In genomic region chr10:327889-328809, GRCh38 we compare ENCODE assay signal across 22 cellular contexts.
A peak's percentile ranks its signal among the peaks of the same experiment; 100 is the strongest.
DNase-seq lines count a peak whose midpoint lies in the region; ATAC-seq, FAIRE-seq and TF ChIP-seq lines count a peak whose summit lies in the region.
"Had no signal": no experiment of that assay in that cellular context is flagged by ENCODE, and none has a peak within 500 bp of the region (broad histone marks: within the 10 kb centered on the region; RNA-seq: fewer than 3 reads in every experiment).

No MANE protein-coding gene starts in this region.

- H3K4me3 ChIP-seq in HepG2 (replicated peaks in 1 of 3; ENCODE audit: insufficient read depth in 1 of 3, low read depth in 2 of 3, low read length in 3 of 3) (no peak overlapping the region), right lobe of liver (peak overlapping the region in 1 of 3 donors; percentile 48), RWPE2 (ENCODE audit: severe bottlenecking) (no peak overlapping the region), keratinocyte (ENCODE audit: control insufficient read depth in 2 of 3, extremely low read depth in 1 of 3, insufficient read depth in 2 of 3, low read depth in 1 of 3, low read length in 3 of 3) (no peak overlapping the region), osteoblast (ENCODE audit: insufficient read depth, low read length) (no peak overlapping the region)
- H3K4me3 ChIP-seq: HAP-1, neural progenitor cell, smooth muscle cell had no signal

- dilution Hi-C loops in keratinocyte (cut with MboI; ENCODE audit: extremely low pct_ligation_motif_present, low sequenced_read_pairs): no loop called here

- whole genome bisulfite sequencing in HepG2 (ENCODE audit: low lambda C conversion rate): 95% methylated on average over 22 of the region's 22 CpGs
- 86% methylated on average over 14 of the region's 22 CpGs for WGBS in right lobe of liver (ENCODE audit: insufficient coverage, low coverage, low lambda C conversion rate, missing lambda C conversion rate)

- FAIRE-seq in HepG2 (lab: Jason Lieb, UNC): no peak
- FAIRE-seq in keratinocyte (lab: Jason Lieb, UNC): no peak
- FAIRE-seq: urothelium cell line had no signal

- CTCF ChIA-PET in HepG2 (lab: Yijun Ruan, JAX; ENCODE audit: low intra/inter-chr PET ratio, low total read pairs): no interaction called here

- no peaks in the 10 kb centered on the region for H3K9me3 ChIP-seq in HepG2 (ENCODE audit: low read length)
- no peaks in the 10 kb centered on the region for H3K9me3 ChIP-seq in right lobe of liver
- peaks cover 3% of the 10 kb centered on the region for H3K9me3 ChIP-seq in RWPE2 (ENCODE audit: severe bottlenecking)
- no peaks in the 10 kb centered on the region for H3K9me3 ChIP-seq in keratinocyte (ENCODE audit: control insufficient read depth, low read depth, low read length)
- H3K9me3 ChIP-seq in osteoblast (ENCODE audit: low read depth, low read length): no peaks in the 10 kb centered on the region
- H3K9me3 ChIP-seq: HAP-1, suprapubic skin had no signal

- TF ChIP-seq RAD21 in HepG2 (CRISPR knock-in tag; IDR thresholded peaks at IDR 0.05): no peak

- in situ Hi-C loops in HepG2 (cut with HindIII; ENCODE audit: extremely low pct_ligation_motif_present, low pct_unique_long_range_greater_than_20kb): no loop called here

- no peaks in the 10 kb centered on the region for H3K9me1 ChIP-seq in keratinocyte (ENCODE audit: control insufficient read depth, extremely low read depth, insufficient read depth, low read length)

- H3K4me1 ChIP-seq in HepG2 (ENCODE audit: insufficient read depth, low read length): peaks cover 32% of the 10 kb centered on the region
- peaks cover 0 to 14% (median 1%) of the 10 kb centered on the region in 4 donors for H3K4me1 ChIP-seq in right lobe of liver
- H3K4me1 ChIP-seq in RWPE2 (ENCODE audit: insufficient read depth, poor library complexity, severe bottlenecking): peaks cover 30% of the 10 kb centered on the region
- peaks cover 35% of the 10 kb centered on the region for H3K4me1 ChIP-seq in keratinocyte (ENCODE audit: control insufficient read depth, extremely low read depth, insufficient read depth, low read length)
- peaks cover 26% of the 10 kb centered on the region for H3K4me1 ChIP-seq in osteoblast (ENCODE audit: insufficient read depth, low read length)

- H3K9ac ChIP-seq in HepG2 (ENCODE audit: insufficient read depth, low read depth, low read length): no peak overlapping the region
- H3K9ac ChIP-seq in keratinocyte (ENCODE audit: control insufficient read depth, extremely low read depth, insufficient read depth, low read length): peak overlapping the region; percentile 19
- H3K9ac ChIP-seq: neural progenitor cell had no signal

- H3K79me2 ChIP-seq in HepG2 (ENCODE audit: insufficient read depth, low read length) (no peaks in the 10 kb centered on the region), keratinocyte (ENCODE audit: control insufficient read depth, insufficient read depth, low read length) (no peaks in the 10 kb centered on the region), osteoblast (ENCODE audit: insufficient read depth, low read length) (no peaks in the 10 kb centered on the region)

- DNase-seq in HepG2 (ENCODE audit: low spot score) (no peak), right lobe of liver (no peak), RWPE2 (ENCODE audit: low spot score) (no peak), keratinocyte (ENCODE audit: low read depth, low spot score) (no peak), osteoblast (ENCODE audit: insufficient read length, low spot score, missing footprints) (no peak), inferior parietal cortex (ENCODE audit: extremely low spot score) (no peak), NCI-H146 (lab: John Stamatoyannopoulos, UW) (no peak)
- DNase-seq: activated CD4-positive, alpha-beta T cell treated with anti-CD3 and anti-CD28 coated beads, Interleukin-2, amount 50 U/mL, for 4 hours; amniotic stem cell; NCI-H1092; NCI-H187 treated with DMSO at 0.1 percent for 48 hours; NCI-H2171 treated with DMSO at 0.1 percent for 48 hours; NCI-H510A; RPMI8226; stimulated activated naive CD4-positive, alpha-beta T cell had no signal

- TF ChIP-seq EP300 in HepG2 (IDR thresholded peaks at IDR 0.05; ENCODE audit: low read depth in 2 of 2, low read length in 2 of 2) (no peak), HepG2 (CRISPR knock-in tag; IDR thresholded peaks at IDR 0.05; ENCODE audit: borderline replicate concordance) (no peak)

- no peak overlapping the region for H2AFZ ChIP-seq in HepG2 (ENCODE audit: low read length)
- peak overlapping the region; percentile 65 for H2AFZ ChIP-seq in keratinocyte (ENCODE audit: control insufficient read depth, low read length)
- no peak overlapping the region for H2AFZ ChIP-seq in osteoblast (ENCODE audit: low read length)
- H2AFZ ChIP-seq: neural progenitor cell had no signal

- H3K4me2 ChIP-seq in HepG2 (ENCODE audit: low read depth, low read length) (no peak overlapping the region), keratinocyte (ENCODE audit: control insufficient read depth, extremely low read depth, insufficient read depth, low read depth, low read length) (peak overlapping the region; percentile 54), osteoblast (ENCODE audit: insufficient read depth, low read length) (no peak overlapping the region)
- H3K4me2 ChIP-seq: neural progenitor cell had no signal

- TF ChIP-seq POLR2A in HepG2 (IDR thresholded peaks at IDR 0.05; ENCODE audit: insufficient read depth in 1 of 2, low read depth in 2 of 2, low read length in 2 of 2) (no peak), right lobe of liver (IDR thresholded peaks at IDR 0.05) (no peak)

- ATAC-seq in HepG2 (no peak), right lobe of liver (no peak), RWPE2 (ENCODE audit: low read depth) (no peak), GM18498 (IDR thresholded peaks at IDR 0.05; ENCODE audit: unreplicated experiment) (no peak)
- ATAC-seq: activated CD4-positive, CD25-positive, alpha-beta regulatory T cell treated with anti-CD3 and anti-CD28 coated beads, Interleukin-2, amount 50 U/mL, for 24 hours had no signal

- intact Hi-C loops in HepG2 (cut with micrococcal nuclease; ENCODE audit: unreplicated experiment): no loop called here
- intact Hi-C loops in right lobe of liver (cut with DNase I): no loop called here

- TF ChIP-seq CTCF in HepG2 (CRISPR knock-in tag; IDR thresholded peaks at IDR 0.05) (no peak), right lobe of liver (IDR thresholded peaks at IDR 0.05) (no peak), RWPE2 (IDR thresholded peaks at IDR 0.05; ENCODE audit: poor library complexity, severe bottlenecking) (no peak), keratinocyte (optimal IDR thresholded peaks at IDR 0.05 in 1 of 3, IDR thresholded peaks at IDR 0.05 in 1 of 3, conservative IDR thresholded peaks at IDR 0.05 in 1 of 3; ENCODE audit: extremely low read depth in 1 of 3, insufficient read depth in 2 of 3, low read length in 3 of 3) (no peak), osteoblast (IDR thresholded peaks at IDR 0.05; ENCODE audit: extremely low read depth, low read depth, low read length) (no peak)

- H4K20me1 ChIP-seq in HepG2 (ENCODE audit: insufficient read depth, low read length) (no peaks in the 10 kb centered on the region), keratinocyte (ENCODE audit: control insufficient read depth, extremely low read depth, insufficient read depth, low read length) (no peaks in the 10 kb centered on the region), osteoblast (ENCODE audit: insufficient read depth, low read length) (no peaks in the 10 kb centered on the region)

- no TSS peak for BruUV-seq in HepG2 (replicated peaks; lab: Mats Ljungman, UMichigan)

- H3K27me3 ChIP-seq in HepG2 (ENCODE audit: control insufficient read depth in 1 of 2, insufficient read depth in 2 of 2, low read length in 2 of 2): no peaks in the 10 kb centered on the region; a peak in 1 of 5 replicates
- no peaks in the 10 kb centered on the region for H3K27me3 ChIP-seq in right lobe of liver
- no peaks in the 10 kb centered on the region for H3K27me3 ChIP-seq in RWPE2 (ENCODE audit: insufficient read depth, poor library complexity, severe bottlenecking)
- no peaks in the 10 kb centered on the region for H3K27me3 ChIP-seq in keratinocyte (ENCODE audit: control insufficient read depth, extremely low read depth, insufficient read depth, low read length)
- H3K27me3 ChIP-seq in osteoblast (ENCODE audit: insufficient read depth, low read length): no peaks in the 10 kb centered on the region
- H3K27me3 ChIP-seq: neural progenitor cell, suprapubic skin had no signal

- H3K27ac ChIP-seq in HepG2 (ENCODE audit: extremely low read length, insufficient read depth, low read length) (no peak overlapping the region), right lobe of liver (no peak overlapping the region), RWPE2 (ENCODE audit: poor library complexity, severe bottlenecking) (peak overlapping the region; percentile 91), keratinocyte (ENCODE audit: control insufficient read depth, insufficient read depth, low read length) (peak overlapping the region; percentile 7), osteoblast (ENCODE audit: low read depth, low read length) (no peak overlapping the region)
- H3K27ac ChIP-seq: neural progenitor cell had no signal

- H3K36me3 ChIP-seq in HepG2 (replicated peaks in 1 of 2; ENCODE audit: control insufficient read depth in 1 of 2, insufficient read depth in 2 of 2, low read length in 2 of 2) (no peaks in the 10 kb centered on the region; a peak in 2 of 5 replicates), right lobe of liver (peaks cover 0 to 6% (median 0%) of the 10 kb centered on the region in 4 donors), RWPE2 (ENCODE audit: low read depth) (peaks cover 5% of the 10 kb centered on the region), keratinocyte (ENCODE audit: control insufficient read depth in 2 of 2, extremely low read depth in 1 of 2, insufficient read depth in 2 of 2, low read length in 2 of 2) (no peaks in the 10 kb centered on the region), osteoblast (ENCODE audit: insufficient read depth, low read length) (peaks cover 26% of the 10 kb centered on the region)
- H3K36me3 ChIP-seq: neural progenitor cell had no signal

- POLR2A ChIA-PET in HepG2 (lab: Yijun Ruan, JAX): interaction anchor here (1.5 to 1.7 kb wide), 2 partner anchors 20 to 25 kb away, joined by 3 to 6 read pairs; no protein-coding TSS in a partner anchor

TF ChIP-seq in HepG2, 621 proteins besides CTCF, POLR2A, EP300 and RAD21:
- TF ChIP-seq CEBPB (IDR thresholded peaks at IDR 0.05; ENCODE audit: borderline replicate concordance, low read depth, low read length) (peak; percentile 29; the same call in 1 of the 2 replicates), PHB2 (IDR thresholded peaks at IDR 0.05; ENCODE audit: partially characterized antibody) (no peak), SOX13 (IDR thresholded peaks at IDR 0.05) (no peak), SOX13 (CRISPR knock-in tag; conservative IDR thresholded peaks at IDR 0.05 in 1 of 2, IDR thresholded peaks at IDR 0.05 in 1 of 2) (peak in 1 of 2 experiments; percentile 10; a peak in 1 of 4 replicates)

Comparison
In these comparisons a context has a peak if more than half of its experiments do, and no peak if none do; other contexts are left out.
1. H3K27ac ChIP-seq: peak in RWPE2 (single experiment) and keratinocyte (single experiment); none in HepG2 (single experiment), right lobe of liver (0 of 3) and osteoblast (single experiment).